Comparison of ENCODE assay signal across 12 cellular contexts in the genomic region with DNA sequence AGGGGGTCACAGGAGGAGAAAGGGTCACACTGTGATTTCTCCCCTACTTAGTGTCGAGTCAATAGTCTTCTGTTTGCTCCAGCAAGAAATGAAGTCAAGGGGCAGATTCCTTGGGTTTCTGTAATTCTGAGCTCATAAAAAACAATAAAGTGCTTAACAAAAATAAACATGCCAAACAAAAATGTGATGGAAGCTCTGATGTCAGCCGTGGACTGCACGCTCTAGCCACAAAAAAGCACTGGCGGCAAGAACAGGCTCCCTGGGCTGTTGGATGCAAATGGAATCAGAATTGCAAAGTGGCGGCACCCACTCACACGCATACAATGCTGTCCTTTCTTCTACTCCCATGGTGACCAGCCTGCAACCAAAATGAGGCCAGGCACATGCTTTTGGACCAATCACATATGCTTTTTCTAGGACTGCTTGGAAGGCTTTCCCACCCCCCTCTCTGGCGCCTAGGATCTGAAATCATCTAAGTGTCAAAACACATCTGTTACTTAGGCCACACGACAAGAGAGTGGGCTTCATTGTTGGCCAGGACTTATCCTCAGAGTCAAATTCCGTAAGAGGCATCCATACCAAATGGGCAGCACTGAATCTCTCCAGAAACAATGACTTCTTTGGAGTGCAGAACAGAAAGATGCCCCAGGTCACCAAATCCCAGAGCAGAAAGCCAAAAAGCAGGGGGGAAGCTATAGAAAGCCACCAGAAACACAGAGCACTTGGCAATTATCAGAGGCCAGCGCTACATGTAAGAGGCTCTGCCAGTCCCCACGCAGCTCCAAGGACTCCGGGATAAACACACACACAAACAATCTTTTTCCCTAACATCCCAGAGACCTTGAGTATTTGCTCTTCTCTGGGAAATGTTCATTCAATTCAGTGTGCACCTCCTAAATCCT. TPM values are rescaled to one million over a fixed set of nuclear protein-coding genes. Genes with fewer than 3 reads are reported as not detected.
A peak's percentile ranks its signal among the peaks of the same experiment; 100 is the strongest.
DNase-seq lines count a peak whose midpoint lies in the region; ATAC-seq and TF ChIP-seq lines count a peak whose summit lies in the region.
"Had no signal": no experiment of that assay in that cellular context is flagged by ENCODE, and none has a peak within 500 bp of the region (broad histone marks: within the 10 kb centered on the region; RNA-seq: fewer than 3 reads in every experiment).

No MANE protein-coding gene starts in this region.

- DNase-seq in ELF-1 (ENCODE audit: low read depth, low spot score), result peak; percentile 32
- peak; percentile 82 to 95 for DNase-seq in hippocampal formation (lab: John Stamatoyannopoulos, UW)
- peak; percentile 77 for DNase-seq in sciatic nerve (ENCODE audit: low spot score)
- no peak for DNase-seq in GM03348 (ENCODE audit: low spot score)
- no peak for DNase-seq in activated naive CD4-positive, alpha-beta T cell (lab: John Stamatoyannopoulos, UW)
- DNase-seq: activated CD4-positive, alpha-beta T cell treated with anti-CD3 and anti-CD28 coated beads, Interleukin-2, amount 10 ng/mL, durations not matched to agents 24 days and 14 days; CD8-positive, alpha-beta memory T cell; NCI-H187 had no signal

- H3K4me3 Mint-ChIP-seq in brain, result peak overlapping the region in 4 of 5 experiments; percentile 8 to 64 (median 64)
- H3K4me3 Mint-ChIP-seq: activated CD4-positive, alpha-beta T cell treated with anti-CD3 and anti-CD28 coated beads, Interleukin-2, amount 10 ng/mL, durations not matched to agents 24 days and 14 days; activated naive CD4-positive, alpha-beta T cell treated with anti-CD3 and anti-CD28 coated beads, Interleukin-2, amount 50 U/mL, for 24 hours; CD8-positive, alpha-beta memory T cell had no signal

- intact Hi-C loops in sciatic nerve (cut with DNase I), result no loop called here

- peak overlapping the region; percentile 57 to 92 (median 89) for H3K27ac Mint-ChIP-seq in brain
- H3K27ac Mint-ChIP-seq: activated CD4-positive, alpha-beta T cell treated with anti-CD3 and anti-CD28 coated beads, Interleukin-2, amount 10 ng/mL, durations not matched to agents 24 days and 14 days; activated naive CD4-positive, alpha-beta T cell treated with anti-CD3 and anti-CD28 coated beads, Interleukin-2, amount 50 U/mL, for 24 hours; CD8-positive, alpha-beta memory T cell had no signal

- no peak for TF ChIP-seq CTCF in brain (conservative IDR thresholded peaks at IDR 0.05)

- H3K4me1 Mint-ChIP-seq in brain, result peaks cover 85% of the 10 kb centered on the region

- H3K27me3 Mint-ChIP-seq in brain, result peaks cover 4% of the 10 kb centered on the region
- H3K27me3 Mint-ChIP-seq: activated CD4-positive, alpha-beta T cell treated with anti-CD3 and anti-CD28 coated beads, Interleukin-2, amount 10 ng/mL, durations not matched to agents 24 days and 14 days; activated naive CD4-positive, alpha-beta T cell treated with anti-CD3 and anti-CD28 coated beads, Interleukin-2, amount 50 U/mL, for 24 hours had no signal

- peaks cover 59% of the 10 kb centered on the region for H3K36me3 Mint-ChIP-seq in brain
- H3K36me3 Mint-ChIP-seq: activated naive CD4-positive, alpha-beta T cell treated with anti-CD3 and anti-CD28 coated beads, Interleukin-2, amount 50 U/mL, for 24 hours had no signal

- H3K9me3 Mint-ChIP-seq in brain, result no peaks in the 10 kb centered on the region
- H3K9me3 Mint-ChIP-seq: activated naive CD4-positive, alpha-beta T cell treated with anti-CD3 and anti-CD28 coated beads, Interleukin-2, amount 50 U/mL, for 24 hours; CD8-positive, alpha-beta memory T cell had no signal

- ATAC-seq in sciatic nerve (peak; percentile 83), GM21528 (IDR thresholded peaks at IDR 0.05; ENCODE audit: low FRiP score, unreplicated experiment) (no peak), HG03354 (IDR thresholded peaks at IDR 0.05; ENCODE audit: poor library complexity, severe bottlenecking, unreplicated experiment) (no peak)

RNA-seq across cellular contexts. Expression of gene C1orf198, which starts 9.2 kb away (rescaled TPM):
- 76.7 TPM for polyA plus RNA-seq in brain (ENCODE audit: insufficient read depth, low read depth, low replicate concordance)
- total RNA-seq in sciatic nerve, result 121 TPM

Comparison
In these comparisons a context has a peak if more than half of its experiments do, and no peak if none do; other contexts are left out.
1. DNase-seq: peak in ELF-1 (single experiment), hippocampal formation (2 of 2) and sciatic nerve (single experiment); none in GM03348 (single experiment) and activated naive CD4-positive, alpha-beta T cell (0 of 4).